ENCODE assay signal across 33 cellular contexts in the genomic region with DNA sequence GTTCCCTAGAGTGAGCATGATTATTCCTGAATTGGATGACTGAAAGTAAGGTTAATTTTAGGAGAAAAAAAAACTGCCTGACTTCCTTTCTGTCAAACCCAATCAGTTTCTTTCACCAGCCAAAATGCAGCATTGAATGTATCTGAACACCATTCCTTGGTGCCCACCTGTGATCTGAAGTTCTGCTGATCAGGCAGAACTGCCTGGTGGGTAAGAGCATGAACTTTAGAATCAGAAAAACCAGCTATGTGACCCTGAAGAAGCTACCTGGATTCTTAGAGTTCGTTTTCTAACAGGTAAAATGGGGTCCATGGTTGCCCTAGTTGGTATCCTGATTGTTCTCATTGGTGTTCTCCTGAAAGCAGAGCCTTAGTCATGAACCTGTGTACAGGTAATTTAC.
"Had no signal": no experiment of that assay in that cellular context is flagged by ENCODE, and none has a peak within 500 bp of the region (broad histone marks: within the 10 kb centered on the region; RNA-seq: fewer than 3 reads in every experiment).

No MANE protein-coding gene starts in this region.

- H3K4me1 Mint-ChIP-seq: naive thymus-derived CD8-positive, alpha-beta T cell; neural crest cell; stimulated activated memory B cell treated with anti-CD40 and anti-IgM and Interleukin-4, amounts not matched to agents 10 μg/mL and 1 μg/mL and 100 μg/mL, for 72 hours; stimulated activated naive CD8-positive, alpha-beta T cell treated with anti-CD3 and anti-CD28 coated beads, Interleukin-15, amount 100 ng/mL, for 72 hours had no signal

- H3K9me3 ChIP-seq: neutrophil, ovary, spleen, suprapubic skin, testis, tibial artery, transverse colon, upper lobe of right lung, uterus had no signal

- H3K4me2 ChIP-seq: smooth muscle cell had no signal

- ATAC-seq: naive thymus-derived CD8-positive, alpha-beta T cell; natural killer cell treated with Interleukin-12 subunit alpha and Interleukin-12 subunit beta and Interleukin-15 and Interleukin-18, amount 100 ng/mL, for 72 hours; right cardiac atrium; sciatic nerve; stimulated activated memory B cell treated with anti-CD40 and anti-IgM and Interleukin-4, amounts not matched to agents 10 μg/mL and 1 μg/mL and 100 μg/mL, for 72 hours; stimulated activated naive CD8-positive, alpha-beta T cell treated with anti-CD3 and anti-CD28 coated beads, Interleukin-15, amount 100 ng/mL, for 72 hours; stimulated activated naive CD8-positive, alpha-beta T cell treated with anti-CD3 and anti-CD28 coated beads, Interleukin-15, Interleukin-2, amounts not matched to agents 100 U/mL and 50 U/mL, for 24 hours; upper lobe of right lung had no signal

- H3K4me3 Mint-ChIP-seq: naive thymus-derived CD8-positive, alpha-beta T cell; natural killer cell treated with Interleukin-12 subunit alpha and Interleukin-12 subunit beta and Interleukin-15 and Interleukin-18, amount 100 ng/mL, for 72 hours; nephron progenitor cell; neural crest cell; stimulated activated memory B cell treated with anti-CD40 and anti-IgM and Interleukin-4, amounts not matched to agents 10 μg/mL and 1 μg/mL and 100 μg/mL, for 72 hours; stimulated activated naive CD8-positive, alpha-beta T cell treated with anti-CD3 and anti-CD28 coated beads, Interleukin-15, amount 100 ng/mL, for 72 hours; type B pancreatic cell had no signal

- H3K36me3 Mint-ChIP-seq: naive thymus-derived CD8-positive, alpha-beta T cell; natural killer cell treated with Interleukin-12 subunit alpha and Interleukin-12 subunit beta and Interleukin-15 and Interleukin-18, amount 100 ng/mL, for 72 hours; stimulated activated memory B cell treated with anti-CD40 and anti-IgM and Interleukin-4, amounts not matched to agents 10 μg/mL and 1 μg/mL and 100 μg/mL, for 72 hours; type B pancreatic cell had no signal

- H3K27ac Mint-ChIP-seq: naive thymus-derived CD8-positive, alpha-beta T cell; natural killer cell treated with Interleukin-12 subunit alpha and Interleukin-12 subunit beta and Interleukin-15 and Interleukin-18, amount 100 ng/mL, for 72 hours; progenitor cell of endocrine pancreas; stimulated activated memory B cell treated with anti-CD40 and anti-IgM and Interleukin-4, amounts not matched to agents 10 μg/mL and 1 μg/mL and 100 μg/mL, for 72 hours; type B pancreatic cell had no signal

- DNase-seq: naive thymus-derived CD8-positive, alpha-beta T cell; nucleus accumbens; ovary; posterior cingulate gyrus; psoas muscle; right cardiac atrium; spleen; stimulated activated CD4-positive, alpha-beta T cell treated with anti-CD3 and anti-CD28 coated beads, Interleukin-12 subunit alpha, Interleukin-12 subunit beta, amount 100 ng/mL, for 4 hours; stimulated activated CD4-positive, alpha-beta T cell treated with anti-CD3 and anti-CD28 coated beads, Interleukin-1b, Interleukin-23, amount 100 ng/mL, for 48 hours; stimulated activated CD4-positive, alpha-beta T cell treated with anti-CD3 and anti-CD28 coated beads, Interleukin-4, amount 100 ng/mL, for 1 hour; stimulated activated CD4-positive, alpha-beta T cell treated with anti-CD3 and anti-CD28 coated beads, Interleukin-4, amount 100 ng/mL, for 4 hours; stimulated activated CD8-positive, alpha-beta memory T cell treated with anti-CD3 and anti-CD28 coated beads, Interleukin-4, amount 100 ng/mL, for 48 hours; stimulated activated naive CD4-positive, alpha-beta T cell; stimulated activated naive CD8-positive, alpha-beta T cell treated with anti-CD3 and anti-CD28 coated beads, Interleukin-15, amount 100 ng/mL, for 72 hours; stimulated activated naive CD8-positive, alpha-beta T cell treated with anti-CD3 and anti-CD28 coated beads, Interleukin-15, Interleukin-2, amounts not matched to agents 100 U/mL and 50 U/mL, for 24 hours; substantia nigra; tibial artery; transverse colon; upper lobe of right lung; uterus had no signal

- H3K4me3 ChIP-seq: ovary, psoas muscle, skin epidermis, smooth muscle cell, spleen, suprapubic skin, testis, tibial artery, transverse colon, upper lobe of right lung, uterus had no signal

- H3K27me3 Mint-ChIP-seq: stimulated activated memory B cell treated with anti-CD40 and anti-IgM and Interleukin-4, amounts not matched to agents 10 μg/mL and 1 μg/mL and 100 μg/mL, for 72 hours had no signal

- H3K27ac ChIP-seq: neutrophil, ovary, parathyroid adenoma, psoas muscle, skin epidermis, spleen, suprapubic skin, testis, tibial artery, transverse colon, upper lobe of right lung, uterus had no signal

- H3K4me1 ChIP-seq: parathyroid adenoma, psoas muscle, spleen, suprapubic skin, testis, tibial artery, transverse colon, upper lobe of right lung, uterus had no signal
